Comparison of ENCODE assay signal across 18 cellular contexts in genomic region chr6:109166643-109167042, GRCh38.
"Had no signal": no experiment of that assay in that cellular context is flagged by ENCODE, and none has a peak within 500 bp of the region (broad histone marks: within the 10 kb centered on the region; RNA-seq: fewer than 3 reads in every experiment).

No MANE protein-coding gene starts in this region.

- ATAC-seq: activated naive CD8-positive, alpha-beta T cell treated with anti-CD3 and anti-CD28 coated beads, Interleukin-2, amount 50 U/mL, for 24 hours; activated T-helper 17 cell treated with anti-CD3 and anti-CD28 coated beads, Interleukin-2, amount 50 U/mL, for 72 hours; gastroesophageal sphincter; heart right ventricle; stimulated activated effector memory CD8-positive, alpha-beta T cell treated with anti-CD3 and anti-CD28 coated beads, Interleukin-12 subunit alpha, Interleukin-12 subunit beta, amount 100 ng/mL, for 72 hours had no signal

- DNase-seq: activated CD4-positive, alpha-beta T cell treated with anti-CD3 and anti-CD28 coated beads for 1 hour; activated CD4-positive, alpha-beta T cell treated with anti-CD3 and anti-CD28 coated beads, Interleukin-2, amount 50 U/mL, for 4 hours; activated naive CD4-positive, alpha-beta T cell treated with anti-CD3 and anti-CD28 coated beads for 36 hours; activated naive CD8-positive, alpha-beta T cell treated with anti-CD3 and anti-CD28 coated beads, Interleukin-2, amount 50 U/mL, for 24 hours; aorta; dermis blood vessel endothelial cell; heart right ventricle; midbrain; sigmoid colon; stimulated activated CD4-positive, alpha-beta T cell treated with anti-CD3 and anti-CD28 coated beads, Interleukin-1b, Interleukin-23, amount 100 ng/mL, for 48 hours; T-helper 9 cell; thyroid gland had no signal

- H3K36me3 ChIP-seq: neural progenitor cell, sigmoid colon, thyroid gland had no signal

- H3K4me1 ChIP-seq: heart right ventricle, sigmoid colon, thyroid gland had no signal

- H3K9me3 ChIP-seq: gastroesophageal sphincter, heart right ventricle, sigmoid colon, thyroid gland had no signal

- H3K27ac ChIP-seq: gastroesophageal sphincter, neural progenitor cell, sigmoid colon, thyroid gland, VCaP had no signal

- H3K4me3 ChIP-seq: gastroesophageal sphincter, heart right ventricle, lung, neural progenitor cell, sigmoid colon, thyroid gland had no signal

- H3K27me3 ChIP-seq: gastroesophageal sphincter, heart right ventricle, neural progenitor cell, sigmoid colon, thyroid gland had no signal
